In the genomic region with DNA sequence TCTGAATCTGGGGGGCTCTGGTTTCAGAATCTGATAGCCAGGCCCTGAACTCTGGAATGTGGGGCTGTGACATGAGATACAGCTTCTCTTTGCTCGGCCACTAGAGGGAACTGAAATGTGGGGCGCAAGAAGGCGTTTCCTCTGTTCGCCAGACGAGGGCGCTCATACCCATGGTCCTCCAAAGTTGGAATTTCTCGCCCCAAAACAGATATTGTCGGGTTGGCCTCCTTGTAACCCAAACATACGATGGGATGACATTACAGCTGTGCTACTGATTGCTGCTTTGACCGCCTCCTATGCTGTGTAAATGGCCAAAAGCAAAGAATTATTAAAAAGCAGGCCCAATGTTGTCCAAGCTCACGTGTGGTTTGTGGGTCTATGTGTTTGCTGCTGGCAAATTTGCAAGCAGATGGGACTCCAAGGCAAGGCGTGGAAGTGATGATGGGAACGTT, we compare ENCODE assay signal across 8 cellular contexts. TPM values are rescaled to one million over a fixed set of nuclear protein-coding genes. Genes with fewer than 3 reads are reported as not detected.
DNase-seq lines count a peak whose midpoint lies in the region; ATAC-seq and TF ChIP-seq lines count a peak whose summit lies in the region.

No MANE protein-coding gene starts in this region.

- H3K4me3 ChIP-seq in PC-9 (no peak overlapping the region), fibroblast of pulmonary artery (replicated peaks; ENCODE audit: low read depth, low read length) (no peak overlapping the region), thoracic aorta (no peak overlapping the region)

- H3K4me2 ChIP-seq in PC-9, result no peak overlapping the region

- H3K27me3 ChIP-seq in PC-9 (ENCODE audit: insufficient read depth, low read depth) (peaks cover 19% of the 10 kb centered on the region), thoracic aorta (replicated peaks; ENCODE audit: insufficient read depth) (no peaks in the 10 kb centered on the region)

- H3K9me3 Mint-ChIP-seq in activated T-cell treated with anti-CD3 and anti-CD28 coated beads, Interleukin-2, amount 50 U/mL, for 4 hours, result no peaks in the 10 kb centered on the region

- H3K27ac ChIP-seq in PC-9 (no peak overlapping the region), thoracic aorta (no peak overlapping the region)

- CTCF ChIA-PET in PC-9 (lab: Charles Lee), result interaction anchor here (0.6 to 1.0 kb wide), 6 partner anchors 15 to 870 kb away, joined by 3 to 7 read pairs (median 4); no protein-coding TSS in a partner anchor

- no peaks in the 10 kb centered on the region for H4K20me1 ChIP-seq in PC-9 (ENCODE audit: insufficient read depth)

- no peaks in the 10 kb centered on the region for H3K4me1 ChIP-seq in PC-9 (replicated peaks; ENCODE audit: insufficient read depth)
- peaks cover 3 to 13% of the 10 kb centered on the region in 2 donors for H3K4me1 ChIP-seq in thoracic aorta (ENCODE audit: control insufficient read depth in 1 of 2, low read depth in 2 of 2)

- POLR2A ChIA-PET in PC-9 (lab: Charles Lee; ENCODE audit: unreplicated experiment), result no interaction called here

- no TSS peak for BruUV-seq in PC-9 (replicated peaks; lab: Mats Ljungman, UMichigan)

- H3K27me3 Mint-ChIP-seq in activated T-cell treated with anti-CD3 and anti-CD28 coated beads, Interleukin-2, amount 50 U/mL, for 4 hours (ENCODE audit: low read depth), result peaks cover 3% of the 10 kb centered on the region

- intact Hi-C loops in PC-9 (cut with micrococcal nuclease; ENCODE audit: unreplicated experiment), result loop anchor here (1.0 to 10.0 kb wide), 5 partner anchors 429 to 864 kb away; partner anchors contain the start of genes CCDC182 and SRSF1

- TF ChIP-seq CTCF in PC-9 (conservative IDR thresholded peaks at IDR 0.05) (peak; percentile 99), fibroblast of pulmonary artery (IDR thresholded peaks at IDR 0.05; ENCODE audit: low read length, missing control alignments) (no peak), omental fat pad (IDR thresholded peaks at IDR 0.05) (peak in 2 of 3 donors; percentile 88 to 96), thoracic aorta (IDR thresholded peaks at IDR 0.05) (peak; percentile 91)

- H3F3A ChIP-seq in PC-9 (ENCODE audit: insufficient read depth, low read depth), result no peaks in the 10 kb centered on the region

- DNase-seq in DMS 273 treated with DMSO at 0.1 percent for 48 hours (lab: John Stamatoyannopoulos, UW), result peak; percentile 27
- peak; percentile 49 to 52 for DNase-seq in PC-9
- peak; percentile 74 for DNase-seq in activated T-cell treated with anti-CD3 and anti-CD28 coated beads, Interleukin-2, amount 50 U/mL, for 4 hours
- peak; percentile 79 for DNase-seq in fibroblast of pulmonary artery (ENCODE audit: low read depth)
- DNase-seq in omental fat pad (ENCODE audit: low spot score), result no peak
- no peak for DNase-seq in thoracic aorta (ENCODE audit: low spot score)
- no peak for DNase-seq in mesenteric fat pad (ENCODE audit: low spot score)

- ATAC-seq in HG03442 (IDR thresholded peaks at IDR 0.05; ENCODE audit: unreplicated experiment), result peak; percentile 47
- ATAC-seq in activated T-cell treated with anti-CD3 and anti-CD28 coated beads, Interleukin-2, amount 50 U/mL, for 4 hours, result peak; percentile 70 to 76
- peak; percentile 71 for ATAC-seq in omental fat pad (ENCODE audit: low FRiP score)
- ATAC-seq in thoracic aorta (ENCODE audit: insufficient number of reproducible peaks, low FRiP score, low read depth), result no peak

- no peaks in the 10 kb centered on the region for H3K79me2 ChIP-seq in PC-9 (ENCODE audit: low read depth)

- H3K4me3 Mint-ChIP-seq in activated T-cell treated with anti-CD3 and anti-CD28 coated beads, Interleukin-2, amount 50 U/mL, for 4 hours, result no peak overlapping the region

- H3K9me2 ChIP-seq in PC-9 (ENCODE audit: insufficient read depth), result no peaks in the 10 kb centered on the region

- no peaks in the 10 kb centered on the region for H3K4me1 Mint-ChIP-seq in activated T-cell treated with anti-CD3 and anti-CD28 coated beads, Interleukin-2, amount 50 U/mL, for 4 hours (ENCODE audit: low read depth)

- H3K9me3 ChIP-seq in PC-9 (ENCODE audit: insufficient read depth, low read depth) (no peaks in the 10 kb centered on the region), thoracic aorta (no peaks in the 10 kb centered on the region)

- no peak overlapping the region for H2AFZ ChIP-seq in PC-9

- H3K36me3 ChIP-seq in PC-9 (ENCODE audit: low read depth) (no peaks in the 10 kb centered on the region), thoracic aorta (no peaks in the 10 kb centered on the region)

- no peaks in the 10 kb centered on the region for H3K36me3 Mint-ChIP-seq in activated T-cell treated with anti-CD3 and anti-CD28 coated beads, Interleukin-2, amount 50 U/mL, for 4 hours (ENCODE audit: insufficient read depth)

RNA-seq across cellular contexts. Expression of gene MSI2, which starts 13.1 kb away (rescaled TPM):
- 11.8 and 15.7 TPM in 2 replicates for total RNA-seq in PC-9 (2021)
- 10 to 100 TPM; 40.6 to 56.2 (median 54.3) TPM for total RNA-seq in activated T-cell treated with anti-CD3 and anti-CD28 coated beads, Interleukin-2, amount 50 U/mL, for 4 hours
- 10 to 100 TPM; 14.9 to 24.4 (median 19.8) TPM for total RNA-seq in omental fat pad
- 10 to 100 TPM; 32.1 to 46.2 TPM for total RNA-seq in thoracic aorta
- 28.0 TPM for total RNA-seq in mesenteric fat pad

Comparison
In these comparisons a context has a peak if more than half of its experiments do, and no peak if none do; other contexts are left out.
1. DNase-seq: peak in DMS 273 treated with DMSO at 0.1 percent for 48 hours (single experiment), PC-9 (2 of 2), activated T-cell treated with anti-CD3 and anti-CD28 coated beads, Interleukin-2, amount 50 U/mL, for 4 hours (single experiment) and fibroblast of pulmonary artery (single experiment); none in omental fat pad (single experiment), thoracic aorta (single experiment) and mesenteric fat pad (single experiment).